ENCODE assay signal across 8 cellular contexts in the genomic region with DNA sequence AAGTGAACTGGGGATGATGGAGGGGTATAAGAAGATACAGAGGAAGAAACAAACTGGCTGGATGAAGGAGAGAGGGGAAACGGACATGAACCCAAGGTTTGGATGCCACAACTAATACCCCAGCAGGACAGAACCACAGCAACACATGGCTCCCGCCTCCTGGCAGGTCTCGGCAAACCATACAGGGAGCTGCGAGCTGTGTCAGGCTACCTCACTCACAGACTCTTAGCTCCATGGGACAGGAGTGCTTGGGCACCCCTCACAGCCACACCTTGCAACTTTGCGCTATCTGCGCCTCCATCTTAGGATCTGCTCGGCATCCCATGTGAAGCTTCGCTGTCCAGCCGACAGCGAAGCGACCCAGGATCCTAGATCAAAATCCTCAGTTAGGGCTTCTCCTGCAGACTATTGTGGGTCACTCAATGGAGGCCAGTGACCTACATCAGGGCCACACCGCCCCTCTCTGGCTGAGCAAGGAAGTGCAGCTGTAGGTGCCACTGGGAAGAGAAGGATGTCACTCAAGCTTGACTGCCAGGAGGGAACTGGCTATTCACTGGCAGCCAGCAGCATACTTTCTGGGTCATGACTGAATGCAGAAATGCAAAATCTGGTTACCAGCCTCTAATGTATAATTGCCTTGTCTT.
DNase-seq lines count a peak whose midpoint lies in the region; ATAC-seq lines count a peak whose summit lies in the region.

No MANE protein-coding gene starts in this region.

- H3K36me3 Mint-ChIP-seq in activated T-helper 17 cell treated with anti-CD3 and anti-CD28 coated beads, Interleukin-2, amount 50 U/mL, for 72 hours (ENCODE audit: low read depth): no peaks in the 10 kb centered on the region

- H3K4me3 Mint-ChIP-seq in activated T-helper 17 cell treated with anti-CD3 and anti-CD28 coated beads, Interleukin-2, amount 50 U/mL, for 72 hours: no peak overlapping the region

- H3K9me3 Mint-ChIP-seq in activated T-helper 17 cell treated with anti-CD3 and anti-CD28 coated beads, Interleukin-2, amount 50 U/mL, for 72 hours: no peaks in the 10 kb centered on the region

- no peaks in the 10 kb centered on the region for H3K4me1 Mint-ChIP-seq in activated T-helper 17 cell treated with anti-CD3 and anti-CD28 coated beads, Interleukin-2, amount 50 U/mL, for 72 hours

- DNase-seq in DMS153 treated with DMSO at 0.1 percent for 48 hours (lab: John Stamatoyannopoulos, UW; ENCODE audit: unreplicated experiment) (peak; percentile 54), HCEC 1CT (peak; percentile 45), NCI-H524 treated with DMSO at 0.1 percent for 48 hours (lab: John Stamatoyannopoulos, UW) (peak; percentile 31), cardiac septum (ENCODE audit: low spot score) (peak; percentile 85), pons (ENCODE audit: low spot score) (peak; percentile 46), mesenteric fat pad (ENCODE audit: low spot score) (no peak)

- intact Hi-C loops in cardiac septum (cut with DNase I): loop anchor here (2.0 kb wide), 1 partner anchor 375 kb away; no protein-coding TSS in a partner anchor

- peak; percentile 6 for ATAC-seq in activated T-helper 17 cell treated with anti-CD3 and anti-CD28 coated beads, Interleukin-2, amount 50 U/mL, for 72 hours (replicated peaks)
- ATAC-seq in GM21381 (IDR thresholded peaks at IDR 0.05; ENCODE audit: unreplicated experiment): no peak

- peaks cover 7% of the 10 kb centered on the region for H3K27me3 Mint-ChIP-seq in activated T-helper 17 cell treated with anti-CD3 and anti-CD28 coated beads, Interleukin-2, amount 50 U/mL, for 72 hours

- H3K27ac Mint-ChIP-seq in activated T-helper 17 cell treated with anti-CD3 and anti-CD28 coated beads, Interleukin-2, amount 50 U/mL, for 72 hours: no peak overlapping the region
